In the genomic region with DNA sequence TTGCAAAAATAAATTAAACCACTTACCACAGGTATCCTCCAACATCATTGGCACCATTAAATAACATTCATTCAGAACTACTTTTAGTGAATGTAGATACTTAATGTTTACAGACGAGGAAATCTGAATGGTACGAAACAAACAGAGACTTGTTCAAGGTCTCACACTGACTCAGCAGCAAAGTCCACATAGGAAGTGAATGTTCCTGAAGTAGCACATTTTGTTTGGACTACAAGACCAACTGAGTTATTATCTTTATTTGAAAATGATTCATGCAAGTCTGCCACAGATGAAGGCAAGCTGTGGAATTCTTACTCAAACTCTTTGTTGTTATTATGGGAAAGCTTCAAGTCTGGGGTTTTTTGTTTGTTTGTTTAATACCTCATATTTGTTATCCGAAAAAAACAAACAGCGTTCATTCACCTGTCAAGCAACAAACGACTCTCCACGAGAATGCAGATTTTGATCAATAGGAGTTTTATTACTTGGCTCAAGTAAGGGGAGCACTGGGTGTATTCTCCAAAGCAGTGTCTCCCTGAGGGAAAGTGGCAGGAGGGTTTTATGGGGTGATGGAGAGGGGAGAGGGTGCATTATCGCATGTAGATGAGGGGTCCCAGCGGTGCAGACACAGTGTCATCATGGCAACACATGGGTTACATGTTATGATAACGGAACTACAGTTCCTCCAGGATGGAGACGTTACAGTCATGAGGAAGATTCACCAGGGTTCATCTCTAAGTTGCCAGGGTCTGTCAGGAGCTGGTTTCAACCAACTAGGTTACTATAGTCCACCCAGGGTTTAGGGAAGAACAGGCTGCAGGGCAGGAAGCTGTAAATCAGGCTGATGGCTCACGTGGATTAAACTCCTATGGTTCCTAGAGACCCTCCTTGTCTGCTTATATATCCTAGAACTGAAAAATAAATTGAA, we compare ENCODE assay signal across 11 cellular contexts.
DNase-seq lines count a peak whose midpoint lies in the region; ATAC-seq, FAIRE-seq and TF ChIP-seq lines count a peak whose summit lies in the region.
"Had no signal": no experiment of that assay in that cellular context is flagged by ENCODE, and none has a peak within 500 bp of the region (broad histone marks: within the 10 kb centered on the region; RNA-seq: fewer than 3 reads in every experiment).

No MANE protein-coding gene starts in this region.

- no peak overlapping the region for H2AFZ ChIP-seq in Karpas-422 (ENCODE audit: low read length)
- H2AFZ ChIP-seq: GM23338 had no signal

- peak; percentile 92 for FAIRE-seq in TTC549 (lab: Jason Lieb, UNC)

- no peak overlapping the region for H3K4me2 ChIP-seq in Karpas-422 (ENCODE audit: low read depth, low read length, poor library complexity, severe bottlenecking)
- H3K4me2 ChIP-seq: GM23338 had no signal

- no peaks in the 10 kb centered on the region for H3K27me3 Mint-ChIP-seq in osteocyte (ENCODE audit: unreplicated experiment)

- H3K4me3 ChIP-seq in fibroblast of villous mesenchyme (ENCODE audit: low read depth, low read length), result peak overlapping the region; percentile 42
- H3K4me3 ChIP-seq in Karpas-422 (ENCODE audit: low read length), result no peak overlapping the region
- H3K4me3 ChIP-seq: GM23338 had no signal

- peaks cover 4% of the 10 kb centered on the region; the same call in 1 of the 2 replicates for H3K4me1 ChIP-seq in Karpas-422 (ENCODE audit: low read length)

- H3K27ac Mint-ChIP-seq in osteocyte (ENCODE audit: unreplicated experiment), result peak overlapping the region; percentile 90
- H3K27ac Mint-ChIP-seq: CD14-positive monocyte, GM23338 had no signal

- no peak overlapping the region for H3K9ac ChIP-seq in Karpas-422 (ENCODE audit: low read length)

- H3K79me2 ChIP-seq in Karpas-422 (ENCODE audit: low read length), result no peaks in the 10 kb centered on the region

- no peaks in the 10 kb centered on the region for H4K20me1 ChIP-seq in Karpas-422 (ENCODE audit: insufficient read depth, low read depth, low read length)

- no peak overlapping the region for H3K4me3 Mint-ChIP-seq in osteocyte (ENCODE audit: unreplicated experiment)
- H3K4me3 Mint-ChIP-seq: CD14-positive monocyte, GM23338 had no signal

- no peaks in the 10 kb centered on the region for H3K9me3 ChIP-seq in Karpas-422 (ENCODE audit: low read length)

- 0 out of 2 replicates have a peak, but pooled peaks cover 3% of the 10 kb centered on the region for H3K27me3 ChIP-seq in Karpas-422 (ENCODE audit: low read length)

- no peak overlapping the region for H3K27ac ChIP-seq in Karpas-422 (ENCODE audit: low read length)

- H3K9me2 ChIP-seq in Karpas-422 (replicated peaks; ENCODE audit: insufficient read depth, low read length), result no peaks in the 10 kb centered on the region

- DNase-seq in COLO829 (ENCODE audit: low spot score) (peak; percentile 23), fibroblast of villous mesenchyme (ENCODE audit: low read depth) (peak; percentile 96), osteocyte (ENCODE audit: extremely low spot score, unreplicated experiment) (no peak), HK-2 (ENCODE audit: unreplicated experiment) (no peak), Karpas-422 (no peak)
- DNase-seq: T-helper 1 cell had no signal

- H3K36me3 ChIP-seq in Karpas-422 (ENCODE audit: insufficient read depth, low read length), result no peaks in the 10 kb centered on the region

- TF ChIP-seq CTCF in fibroblast of villous mesenchyme (IDR thresholded peaks at IDR 0.05; ENCODE audit: insufficient read depth, low read depth, low read length) (no peak), osteocyte (IDR thresholded peaks at IDR 0.05) (no peak)

- H3K4me1 Mint-ChIP-seq in osteocyte (ENCODE audit: unreplicated experiment), result peaks cover 17% of the 10 kb centered on the region
- H3K4me1 Mint-ChIP-seq: CD14-positive monocyte had no signal

- H3K36me3 Mint-ChIP-seq in osteocyte (ENCODE audit: unreplicated experiment), result no peaks in the 10 kb centered on the region
- H3K36me3 Mint-ChIP-seq: CD14-positive monocyte had no signal

- no peaks in the 10 kb centered on the region for H3K9me3 Mint-ChIP-seq in osteocyte (ENCODE audit: unreplicated experiment)
- H3K9me3 Mint-ChIP-seq: CD14-positive monocyte, GM23338 had no signal

- ATAC-seq in GM18870 (IDR thresholded peaks at IDR 0.05; ENCODE audit: unreplicated experiment) (no peak), GM21360 (IDR thresholded peaks at IDR 0.05; ENCODE audit: unreplicated experiment) (no peak)
- ATAC-seq: GM23338 had no signal

Comparison
In these comparisons a context has a peak if more than half of its experiments do, and no peak if none do; other contexts are left out.
1. DNase-seq: peak in COLO829 (single experiment) and fibroblast of villous mesenchyme (single experiment); none in osteocyte (single experiment), HK-2 (single experiment) and Karpas-422 (single experiment).